ENCODE assay signal across 1 cellular context in the genomic region with DNA sequence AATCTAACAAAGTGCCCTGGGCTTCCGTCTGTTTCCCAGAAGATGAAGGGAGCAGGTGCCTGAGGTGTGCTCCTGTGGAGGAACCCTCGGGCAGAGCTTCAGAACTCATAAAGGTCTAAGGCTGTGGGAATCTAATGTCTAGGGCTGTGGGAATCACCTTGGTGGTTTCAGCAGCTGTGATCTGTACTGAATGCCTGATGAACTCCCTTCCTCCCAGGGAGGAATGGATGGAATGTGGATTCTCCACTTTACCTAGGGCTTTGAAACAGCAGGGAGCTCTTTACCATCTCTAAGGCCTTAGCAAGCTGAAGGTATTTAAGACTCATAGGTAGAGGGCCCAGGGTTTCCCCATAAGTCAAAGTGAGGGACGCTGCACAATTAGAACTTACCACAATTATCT.
TF ChIP-seq lines count a peak whose summit lies in the region.

No MANE protein-coding gene starts in this region.

TF ChIP-seq in HCT116, 20 proteins besides CTCF, POLR2A, EP300 and RAD21 (continued from another document):
- TF ChIP-seq ZBTB33 (IDR thresholded peaks at IDR 0.05; ENCODE audit: extremely low read depth, insufficient replicate concordance, low read length) = no peak
- TF ChIP-seq POLR2AphosphoS5 (IDR thresholded peaks at IDR 0.05; ENCODE audit: low read depth, low read length) = no peak
- TF ChIP-seq MAX (IDR thresholded peaks at IDR 0.05) = 0 out of 2 replicates have a peak, but pooled peaks have one; percentile 21
- no peak for TF ChIP-seq SRF (IDR thresholded peaks at IDR 0.05; ENCODE audit: low read depth)
- TF ChIP-seq SP1 (IDR thresholded peaks at IDR 0.05; ENCODE audit: low read depth) = peak; percentile 64
- TF ChIP-seq CEBPB (IDR thresholded peaks at IDR 0.05; ENCODE audit: low read depth) = 0 out of 2 replicates have a peak, but pooled peaks have one; percentile 34
- TF ChIP-seq EGR1 (IDR thresholded peaks at IDR 0.05; ENCODE audit: low read depth) = no peak
- TF ChIP-seq SIN3A (IDR thresholded peaks at IDR 0.05; ENCODE audit: low read depth) = peak; percentile 39; the same call in 1 of the 2 replicates
- TF ChIP-seq CBX3 (IDR thresholded peaks at IDR 0.05; ENCODE audit: low read depth) = peak; percentile 69; the same call in 1 of the 2 replicates
- no peak for TF ChIP-seq ELF1 (IDR thresholded peaks at IDR 0.05; ENCODE audit: borderline replicate concordance, low read depth)
- TF ChIP-seq, protein P1, sequence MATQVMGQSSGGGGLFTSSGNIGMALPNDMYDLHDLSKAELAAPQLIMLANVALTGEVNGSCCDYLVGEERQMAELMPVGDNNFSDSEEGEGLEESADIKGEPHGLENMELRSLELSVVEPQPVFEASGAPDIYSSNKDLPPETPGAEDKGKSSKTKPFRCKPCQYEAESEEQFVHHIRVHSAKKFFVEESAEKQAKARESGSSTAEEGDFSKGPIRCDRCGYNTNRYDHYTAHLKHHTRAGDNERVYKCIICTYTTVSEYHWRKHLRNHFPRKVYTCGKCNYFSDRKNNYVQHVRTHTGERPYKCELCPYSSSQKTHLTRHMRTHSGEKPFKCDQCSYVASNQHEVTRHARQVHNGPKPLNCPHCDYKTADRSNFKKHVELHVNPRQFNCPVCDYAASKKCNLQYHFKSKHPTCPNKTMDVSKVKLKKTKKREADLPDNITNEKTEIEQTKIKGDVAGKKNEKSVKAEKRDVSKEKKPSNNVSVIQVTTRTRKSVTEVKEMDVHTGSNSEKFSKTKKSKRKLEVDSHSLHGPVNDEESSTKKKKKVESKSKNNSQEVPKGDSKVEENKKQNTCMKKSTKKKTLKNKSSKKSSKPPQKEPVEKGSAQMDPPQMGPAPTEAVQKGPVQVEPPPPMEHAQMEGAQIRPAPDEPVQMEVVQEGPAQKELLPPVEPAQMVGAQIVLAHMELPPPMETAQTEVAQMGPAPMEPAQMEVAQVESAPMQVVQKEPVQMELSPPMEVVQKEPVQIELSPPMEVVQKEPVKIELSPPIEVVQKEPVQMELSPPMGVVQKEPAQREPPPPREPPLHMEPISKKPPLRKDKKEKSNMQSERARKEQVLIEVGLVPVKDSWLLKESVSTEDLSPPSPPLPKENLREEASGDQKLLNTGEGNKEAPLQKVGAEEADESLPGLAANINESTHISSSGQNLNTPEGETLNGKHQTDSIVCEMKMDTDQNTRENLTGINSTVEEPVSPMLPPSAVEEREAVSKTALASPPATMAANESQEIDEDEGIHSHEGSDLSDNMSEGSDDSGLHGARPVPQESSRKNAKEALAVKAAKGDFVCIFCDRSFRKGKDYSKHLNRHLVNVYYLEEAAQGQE (IDR thresholded peaks at IDR 0.05; ENCODE audit: low read depth) = no peak
- TF ChIP-seq, protein P2, sequence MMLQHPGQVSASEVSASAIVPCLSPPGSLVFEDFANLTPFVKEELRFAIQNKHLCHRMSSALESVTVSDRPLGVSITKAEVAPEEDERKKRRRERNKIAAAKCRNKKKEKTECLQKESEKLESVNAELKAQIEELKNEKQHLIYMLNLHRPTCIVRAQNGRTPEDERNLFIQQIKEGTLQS (IDR thresholded peaks at IDR 0.05) = no peak
- TF ChIP-seq ZFX (IDR thresholded peaks at IDR 0.05) = no peak
